Comparison of ENCODE assay signal across 10 cellular contexts in the genomic region with DNA sequence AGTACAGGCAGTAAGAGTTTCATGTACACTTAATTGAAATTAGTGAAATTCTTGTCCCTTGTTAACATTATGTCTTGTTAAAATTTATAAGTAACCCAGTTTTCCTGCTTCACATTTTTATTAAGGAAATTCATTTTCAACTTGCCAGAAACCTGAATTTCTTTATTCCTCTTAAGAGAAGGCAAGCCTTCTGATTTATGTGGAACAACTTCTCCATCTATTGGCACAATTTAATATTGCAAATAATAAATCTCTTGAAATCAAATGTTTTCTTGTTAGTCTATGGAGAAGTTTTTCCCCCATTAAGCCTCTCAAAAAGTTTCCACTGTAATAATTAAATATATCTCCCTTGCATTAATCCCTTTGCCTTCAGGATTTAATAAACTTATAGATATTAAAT. TPM values are rescaled to one million over a fixed set of nuclear protein-coding genes. Genes with fewer than 3 reads are reported as not detected.
DNase-seq lines count a peak whose midpoint lies in the region; ATAC-seq and TF ChIP-seq lines count a peak whose summit lies in the region.
"Had no signal": no experiment of that assay in that cellular context is flagged by ENCODE, and none has a peak within 500 bp of the region (broad histone marks: within the 10 kb centered on the region; RNA-seq: fewer than 3 reads in every experiment).

No MANE protein-coding gene starts in this region.

- TF ChIP-seq CTCF in HEK293 (tag by site-specific recombination; IDR thresholded peaks at IDR 0.05) (no peak), PC-3 (conservative IDR thresholded peaks at IDR 0.05; ENCODE audit: low read depth, low read length) (peak; percentile 53), fibroblast of villous mesenchyme (IDR thresholded peaks at IDR 0.05; ENCODE audit: insufficient read depth, low read depth, low read length) (peak; percentile 25), coronary artery (IDR thresholded peaks at IDR 0.05) (no peak)

- no peak overlapping the region for H3K27ac ChIP-seq in HEK293 (ENCODE audit: extremely low read depth, low read depth, low read length)
- H3K27ac ChIP-seq in PC-3 (ENCODE audit: low read length): no peak overlapping the region
- no peak overlapping the region for H3K27ac ChIP-seq in coronary artery

- no peaks in the 10 kb centered on the region for H3K9me2 ChIP-seq in PC-3 (replicated peaks; ENCODE audit: low read length)

- intact Hi-C loops in PC-3 (cut with micrococcal nuclease): no loop called here

- H2AFZ ChIP-seq in PC-3 (ENCODE audit: low read length): no peak overlapping the region

- DNase-seq in ACHN: peak; percentile 32
- DNase-seq in PC-3: peak; percentile 62
- peak; percentile 36 for DNase-seq in fibroblast of villous mesenchyme (ENCODE audit: low read depth)
- no peak for DNase-seq in coronary artery (ENCODE audit: low spot score)
- no peak for DNase-seq in H7
- DNase-seq: effector CD8-positive, alpha-beta T cell; stimulated activated CD4-positive, alpha-beta T cell treated with anti-CD3 and anti-CD28 coated beads, Interleukin-2, amount 100 ng/mL, for 48 hours had no signal

- POLR2A ChIA-PET in HEK293 (lab: Yijun Ruan, JAX): no interaction called here
- POLR2A ChIA-PET in PC-3 (lab: Charles Lee; ENCODE audit: unreplicated experiment): no interaction called here

- H3K36me3 ChIP-seq in HEK293 (ENCODE audit: control insufficient read depth in 2 of 2, insufficient read depth in 1 of 2, low read length in 2 of 2) (no peaks in the 10 kb centered on the region), PC-3 (ENCODE audit: low read depth, low read length) (no peaks in the 10 kb centered on the region), H7 (replicated peaks; ENCODE audit: control insufficient read depth, insufficient read depth, low read length) (no peaks in the 10 kb centered on the region)

- in situ Hi-C loops in ACHN (cut with HindIII; ENCODE audit: low pct_ligation_motif_present, low pct_unique_long_range_greater_than_20kb, low sequenced_read_pairs): no loop called here

- no peaks in the 10 kb centered on the region for H3K9me3 ChIP-seq in HEK293 (ENCODE audit: control insufficient read depth, insufficient read depth, low read depth, low read length)
- H3K9me3 ChIP-seq in PC-3 (ENCODE audit: low read length): no peaks in the 10 kb centered on the region

- H3K79me2 ChIP-seq in PC-3 (ENCODE audit: low read length): no peaks in the 10 kb centered on the region

- CTCF ChIA-PET in HEK293 (lab: Yijun Ruan, JAX) (interaction anchor here (0.7 to 1.5 kb wide), 5 partner anchors 9 to 1681 kb away, joined by 3 to 5 read pairs (median 4); no protein-coding TSS in a partner anchor), PC-3 (lab: Charles Lee) (interaction anchor here (0.5 kb wide), 1 partner anchor 99 kb away, joined by 3 read pairs; no protein-coding TSS in a partner anchor)

- BruUV-seq in PC-3 (replicated peaks; lab: Mats Ljungman, UMichigan): no TSS peak

- no peak overlapping the region for H3K9ac ChIP-seq in PC-3 (ENCODE audit: low read length)

- no peak overlapping the region for H3K4me2 ChIP-seq in PC-3 (ENCODE audit: low read length)

- ATAC-seq in PC-3 (no peak), HG02759 (IDR thresholded peaks at IDR 0.05; ENCODE audit: unreplicated experiment) (no peak), GM21529 (IDR thresholded peaks at IDR 0.05; ENCODE audit: unreplicated experiment) (no peak)

- no peaks in the 10 kb centered on the region for H3K4me1 ChIP-seq in HEK293 (ENCODE audit: control insufficient read depth, insufficient read depth, low read length)
- H3K4me1 ChIP-seq in PC-3 (ENCODE audit: insufficient read depth, low read length): no peaks in the 10 kb centered on the region

- peaks cover 31% of the 10 kb centered on the region for H3K27me3 ChIP-seq in PC-3 (ENCODE audit: low read length)
- H3K27me3 ChIP-seq in H7 (ENCODE audit: control insufficient read depth, insufficient read depth, low read length): no peaks in the 10 kb centered on the region

- H3K4me3 ChIP-seq in HEK293 (ENCODE audit: low read depth, low read length) (no peak overlapping the region), PC-3 (ENCODE audit: low read length) (no peak overlapping the region), fibroblast of villous mesenchyme (ENCODE audit: low read depth, low read length) (no peak overlapping the region), coronary artery (no peak overlapping the region), H7 (ENCODE audit: insufficient read depth, low read depth, low read length) (no peak overlapping the region)

- H3F3A ChIP-seq in PC-3 (ENCODE audit: low read length, unreplicated experiment): no peaks in the 10 kb centered on the region

- no peaks in the 10 kb centered on the region for H4K20me1 ChIP-seq in PC-3 (ENCODE audit: low read length)

TF ChIP-seq in HEK293, 187 proteins besides CTCF, POLR2A, EP300 and RAD21:
- peak; percentile 31 for TF ChIP-seq ZNF654 (tag by site-specific recombination; IDR thresholded peaks at IDR 0.05; ENCODE audit: low read depth)
- TF ChIP-seq ZNF571 (tag by site-specific recombination; IDR thresholded peaks at IDR 0.05): no peak

RNA-seq across cellular contexts. Expression of a gene that starts 33.8 kb away (rescaled TPM):
- total RNA-seq in PC-3 (2014; rRNA removed) (20.8 and 26.0 TPM in 2 replicates), fibroblast of villous mesenchyme (105 and 155 TPM in 2 replicates)
- total RNA-seq in H7 (2014; rRNA removed; shearing (Covaris generic)): 35.2 and 40.6 TPM in 2 replicates

Comparison
In these comparisons a context has a peak if more than half of its experiments do, and no peak if none do; other contexts are left out.
1. DNase-seq: peak in ACHN (single experiment), PC-3 (single experiment) and fibroblast of villous mesenchyme (single experiment); none in coronary artery (single experiment) and H7 (single experiment).
2. CTCF ChIP-seq: peak in PC-3 (single experiment) and fibroblast of villous mesenchyme (single experiment); none in HEK293 (single experiment) and coronary artery (single experiment).